7 cellular contexts compared by ENCODE assay signal in the genomic region with DNA sequence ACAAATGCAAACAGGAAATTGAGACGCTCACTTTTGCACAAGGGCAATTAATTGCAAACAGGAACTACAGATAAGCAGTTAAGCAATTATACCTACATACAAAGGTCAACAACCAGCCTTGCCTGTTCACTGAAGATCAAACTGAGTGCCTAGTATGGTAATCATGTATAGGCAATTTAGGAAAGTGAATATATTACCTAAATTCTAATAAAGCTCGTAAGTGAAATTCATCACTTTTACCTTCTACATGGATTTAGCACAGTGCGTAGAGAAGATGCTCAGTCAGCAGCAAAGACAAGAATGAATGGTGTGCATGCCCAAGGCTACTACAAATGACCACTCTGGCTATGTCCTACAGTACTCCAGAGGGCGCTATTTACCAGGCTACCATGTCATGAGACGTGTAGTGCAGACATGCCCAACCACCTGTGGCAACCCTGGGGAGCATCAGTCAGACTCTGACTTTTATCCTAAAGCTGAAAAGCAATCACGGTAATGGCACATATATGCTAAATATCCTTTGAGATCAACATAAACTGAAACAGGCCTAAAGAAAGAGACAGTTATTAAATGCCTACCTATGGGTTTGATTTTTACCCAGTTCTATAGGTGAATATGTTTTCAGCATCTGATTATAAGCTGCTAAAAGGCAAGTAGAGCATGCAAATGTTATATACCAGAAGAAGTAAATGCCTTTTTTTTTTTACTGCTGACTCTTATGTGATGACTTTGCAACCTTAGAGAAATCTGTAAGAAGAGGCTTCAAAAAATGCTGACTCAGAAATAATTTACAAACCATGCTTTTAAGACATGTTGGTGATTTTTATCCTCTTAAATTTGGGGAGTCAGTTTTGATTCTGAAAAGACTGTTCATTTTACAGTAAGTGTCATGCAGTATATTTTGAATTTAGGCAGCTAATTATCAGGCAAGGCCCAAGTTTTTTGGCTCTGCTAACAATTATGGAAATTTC.
A peak's percentile ranks its signal among the peaks of the same experiment; 100 is the strongest.
DNase-seq lines count a peak whose midpoint lies in the region; ATAC-seq and TF ChIP-seq lines count a peak whose summit lies in the region.

No MANE protein-coding gene starts in this region.

- H3K9me3 ChIP-seq in SU-DHL-6 (ENCODE audit: insufficient read depth, low read length) (no peaks in the 10 kb centered on the region), iPS DF 6.9 (ENCODE audit: control insufficient read depth, insufficient read depth, low read length) (no peaks in the 10 kb centered on the region)

- no peaks in the 10 kb centered on the region for H3K79me2 ChIP-seq in SU-DHL-6 (ENCODE audit: insufficient read depth, low read length)

- H3K4me3 ChIP-seq in SU-DHL-6 (ENCODE audit: insufficient read depth, low read length, poor library complexity, severe bottlenecking) (no peak overlapping the region), iPS DF 6.9 (ENCODE audit: low read length) (no peak overlapping the region)

- H3K27me3 ChIP-seq in SU-DHL-6 (ENCODE audit: low read length), result no peaks in the 10 kb centered on the region
- H3K27me3 ChIP-seq in iPS DF 6.9 (ENCODE audit: control insufficient read depth, insufficient read depth, low read length), result no peaks in the 10 kb centered on the region

- no peaks in the 10 kb centered on the region for H3K9me2 ChIP-seq in SU-DHL-6 (replicated peaks; ENCODE audit: insufficient read depth, low read length)

- ATAC-seq in GM18502 (IDR thresholded peaks at IDR 0.05; ENCODE audit: poor library complexity, unreplicated experiment) (peak; percentile 99), HG02678 (IDR thresholded peaks at IDR 0.05; ENCODE audit: unreplicated experiment) (peak; percentile 100)

- no peaks in the 10 kb centered on the region for H4K20me1 ChIP-seq in SU-DHL-6 (ENCODE audit: low read depth, low read length)

- no peaks in the 10 kb centered on the region for H3K4me1 ChIP-seq in iPS DF 6.9 (ENCODE audit: control insufficient read depth, insufficient read depth, low read length)

- H3K36me3 ChIP-seq in SU-DHL-6 (ENCODE audit: low read length), result no peaks in the 10 kb centered on the region
- H3K36me3 ChIP-seq in iPS DF 6.9 (ENCODE audit: control insufficient read depth, insufficient read depth, low read length), result no peaks in the 10 kb centered on the region

- peak; percentile 39 for TF ChIP-seq CTCF in SU-DHL-6 (IDR thresholded peaks at IDR 0.05; ENCODE audit: insufficient read depth, low read length, poor library complexity, severe bottlenecking)

- H3F3A ChIP-seq in SU-DHL-6 (ENCODE audit: insufficient read depth), result no peaks in the 10 kb centered on the region

- no peak overlapping the region for H3K9ac ChIP-seq in SU-DHL-6 (ENCODE audit: low read length)

- H3K4me2 ChIP-seq in SU-DHL-6 (ENCODE audit: low read depth, low read length, poor library complexity, severe bottlenecking), result no peak overlapping the region

- no CpG with 5 or more reads among the region's 6 CpGs for WGBS in iPS DF 6.9 (ENCODE audit: insufficient coverage, insufficient read length)

- DNase-seq in NCI-H1105 (lab: John Stamatoyannopoulos, UW) (peak; percentile 14), anterior cingulate cortex (lab: John Stamatoyannopoulos, UW) (peak in 32 of 58 donors; percentile 1 to 63 (median 30)), iPS DF 6.9 (ENCODE audit: low read depth, low spot score) (peak; percentile 85)
- DNase-seq in stimulated activated CD4-positive, alpha-beta T cell treated with anti-CD3 and anti-CD28 coated beads, Interleukin-1b, Interleukin-23, amount 100 ng/mL, for 24 hours (ENCODE audit: low read depth in 4 of 4, low spot score in 1 of 4), result peak; percentile 7 to 26 (median 18)

- H2AFZ ChIP-seq in SU-DHL-6 (ENCODE audit: low read depth, low read length, severe bottlenecking), result no peak overlapping the region

- H3K27ac ChIP-seq in SU-DHL-6 (ENCODE audit: low read depth, low read length) (no peak overlapping the region), iPS DF 6.9 (ENCODE audit: low read length) (no peak overlapping the region)

Comparison
In these comparisons a context has a peak if more than half of its experiments do, and no peak if none do; other contexts are left out.
1. DNase-seq: peak in every context shown above with its lines; median percentile 85 in iPS DF 6.9; 30 in anterior cingulate cortex; 18 in stimulated activated CD4-positive, alpha-beta T cell treated with anti-CD3 and anti-CD28 coated beads, Interleukin-1b, Interleukin-23, amount 100 ng/mL, for 24 hours; 14 in NCI-H1105.